In the genomic region with DNA sequence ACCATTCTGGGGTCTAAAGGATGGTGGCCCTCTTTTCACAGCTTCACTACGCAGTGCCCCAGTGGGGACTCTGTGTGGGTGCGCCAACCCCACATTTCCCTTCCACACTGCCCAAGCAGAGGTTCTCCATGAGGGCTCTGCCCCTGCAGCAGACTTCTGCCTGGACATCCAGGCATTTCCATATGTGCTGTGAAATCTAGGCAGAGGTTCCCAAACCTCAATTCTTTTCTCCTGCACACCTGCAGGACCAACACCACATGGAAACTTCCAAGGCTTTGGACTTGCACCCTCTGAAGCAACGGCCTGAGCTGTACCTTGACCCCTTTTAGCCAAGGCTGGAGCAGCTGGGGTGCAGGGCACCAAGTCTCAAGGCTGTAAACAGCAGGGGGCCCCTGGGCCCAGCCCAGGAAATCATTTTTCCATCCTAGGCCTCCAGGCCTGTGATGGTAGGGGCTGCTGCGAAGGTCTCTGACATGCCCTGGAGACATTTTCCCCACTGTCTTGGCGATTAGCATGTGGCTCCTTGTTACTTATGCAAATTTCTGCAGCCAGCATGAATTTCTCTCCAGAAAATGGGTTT, we compare ENCODE assay signal across 31 cellular contexts. TPM values are rescaled to one million over a fixed set of nuclear protein-coding genes. Genes with fewer than 3 reads are reported as not detected.
A peak's percentile ranks its signal among the peaks of the same experiment; 100 is the strongest.
DNase-seq lines count a peak whose midpoint lies in the region; TF ChIP-seq lines count a peak whose summit lies in the region.
"Had no signal": no experiment of that assay in that cellular context is flagged by ENCODE, and none has a peak within 500 bp of the region (broad histone marks: within the 10 kb centered on the region; RNA-seq: fewer than 3 reads in every experiment).

No MANE protein-coding gene starts in this region.

- no peak for TF ChIP-seq CTCF in HEK293 (tag by site-specific recombination; IDR thresholded peaks at IDR 0.05)
- no peak for TF ChIP-seq CTCF in osteocyte (IDR thresholded peaks at IDR 0.05)

- peaks cover 6% of the 10 kb centered on the region for H3K27me3 Mint-ChIP-seq in osteocyte (ENCODE audit: unreplicated experiment)
- H3K27me3 Mint-ChIP-seq: B cell; CD4-positive, alpha-beta T cell; CD4-positive, CD25-positive, alpha-beta regulatory T cell had no signal

- H3K4me1 Mint-ChIP-seq in osteocyte (ENCODE audit: unreplicated experiment): no peaks in the 10 kb centered on the region
- H3K4me1 Mint-ChIP-seq: B cell; CD14-positive monocyte; CD4-positive, alpha-beta memory T cell; CD4-positive, CD25-positive, alpha-beta regulatory T cell; CD8-positive, alpha-beta memory T cell had no signal

- no peak overlapping the region for H3K27ac ChIP-seq in HEK293 (ENCODE audit: extremely low read depth, low read depth, low read length)
- H3K27ac ChIP-seq: 22Rv1; A549; BLaER1; BLaER1 treated with 17β-estradiol and CSF1 and Interleukin-3, amounts not matched to agents 10 nM and 100 nM; C4-2B had no signal

- H3K36me3 ChIP-seq in HEK293 (ENCODE audit: control insufficient read depth in 2 of 2, insufficient read depth in 1 of 2, low read length in 2 of 2): no peaks in the 10 kb centered on the region
- H3K36me3 ChIP-seq in HAP-1 (replicated peaks): no peaks in the 10 kb centered on the region
- H3K36me3 ChIP-seq: BE2C, BLaER1 had no signal

- no peak overlapping the region for H3K27ac Mint-ChIP-seq in osteocyte (ENCODE audit: unreplicated experiment)
- H3K27ac Mint-ChIP-seq: B cell; CD14-positive monocyte; CD4-positive, alpha-beta memory T cell; CD4-positive, alpha-beta T cell; CD4-positive, CD25-positive, alpha-beta regulatory T cell; CD8-positive, alpha-beta memory T cell; CD8-positive, alpha-beta T cell had no signal

- H3K4me3 ChIP-seq in HEK293 (ENCODE audit: low read depth, low read length): no peak overlapping the region
- no peak overlapping the region for H3K4me3 ChIP-seq in HAP-1
- H3K4me3 ChIP-seq: A549, BLaER1 had no signal

- H3K4me1 ChIP-seq in HEK293 (ENCODE audit: control insufficient read depth, insufficient read depth, low read length) (no peaks in the 10 kb centered on the region), HAP-1 (no peaks in the 10 kb centered on the region)
- H3K4me1 ChIP-seq: A549; BE2C; BLaER1; BLaER1 treated with 17β-estradiol and CSF1 and Interleukin-3, amounts not matched to agents 10 nM and 100 nM; Caco-2 had no signal

- H3K27me3 ChIP-seq in HAP-1 (ENCODE audit: low read depth): no peaks in the 10 kb centered on the region
- H3K27me3 ChIP-seq: BE2C; BLaER1; BLaER1 treated with 17β-estradiol and CSF1 and Interleukin-3, amounts not matched to agents 10 nM and 100 nM had no signal

- H3K4me3 Mint-ChIP-seq in osteocyte (ENCODE audit: unreplicated experiment): no peak overlapping the region
- H3K4me3 Mint-ChIP-seq: B cell; CD14-positive monocyte; CD4-positive, alpha-beta memory T cell; CD4-positive, alpha-beta T cell; CD4-positive, CD25-positive, alpha-beta regulatory T cell; CD8-positive, alpha-beta memory T cell; CD8-positive, alpha-beta T cell had no signal

- in situ Hi-C loops in HAP-1 (cut with MboI; ENCODE audit: low sequenced_read_pairs): no loop called here

- H3K9me3 Mint-ChIP-seq in osteocyte (ENCODE audit: unreplicated experiment): peaks cover 5% of the 10 kb centered on the region
- H3K9me3 Mint-ChIP-seq: CD4-positive, alpha-beta T cell; CD8-positive, alpha-beta T cell had no signal

- CTCF ChIA-PET in HEK293 (lab: Yijun Ruan, JAX): no interaction called here

- H3K36me3 Mint-ChIP-seq in osteocyte (ENCODE audit: unreplicated experiment): no peaks in the 10 kb centered on the region
- H3K36me3 Mint-ChIP-seq: CD14-positive monocyte; CD4-positive, alpha-beta memory T cell; CD4-positive, CD25-positive, alpha-beta regulatory T cell; CD8-positive, alpha-beta memory T cell; CD8-positive, alpha-beta T cell had no signal

- no peaks in the 10 kb centered on the region for H3K9me3 ChIP-seq in HEK293 (ENCODE audit: control insufficient read depth, insufficient read depth, low read depth, low read length)
- peaks cover 3% of the 10 kb centered on the region for H3K9me3 ChIP-seq in HAP-1
- H3K9me3 ChIP-seq: A549, BE2C, Caco-2 had no signal

- POLR2A ChIA-PET in HEK293 (lab: Yijun Ruan, JAX): no interaction called here

- DNase-seq in osteocyte (ENCODE audit: extremely low spot score, unreplicated experiment): peak; percentile 73
- no peak for DNase-seq in H4 (ENCODE audit: low spot score)
- DNase-seq in HAP-1 (ENCODE audit: low spot score in 2 of 2): no peak
- DNase-seq: 8988T; ACHN; AML-193; BE2C; C1 segment of cervical spinal cord; Caco-2; Calu3; CD4-positive, alpha-beta memory T cell; CD4-positive, alpha-beta T cell; CD4-positive, CD25-positive, alpha-beta regulatory T cell; CD8-positive, alpha-beta memory T cell; CD8-positive, alpha-beta T cell; COR-L47; DMS 273 treated with DMSO at 0.1 percent for 48 hours; DMS153; DMS53; DMS79; DMS79 treated with DMSO at 0.1 percent for 48 hours; DND-41; EL had no signal

TF ChIP-seq in HEK293, 187 proteins besides CTCF, POLR2A, EP300 and RAD21:
- TF ChIP-seq ZFP37 (tag by site-specific recombination; IDR thresholded peaks at IDR 0.05) (no peak), ZBTB10 (tag by site-specific recombination; IDR thresholded peaks at IDR 0.05) (no peak), BCL11B (tag by site-specific recombination; IDR thresholded peaks at IDR 0.05; ENCODE audit: low read depth) (no peak), MYNN (tag by site-specific recombination; IDR thresholded peaks at IDR 0.05; ENCODE audit: borderline replicate concordance) (no peak), SCRT1 (tag by site-specific recombination; IDR thresholded peaks at IDR 0.05; ENCODE audit: borderline replicate concordance) (no peak), ZNF621 (tag by site-specific recombination; IDR thresholded peaks at IDR 0.05) (no peak), ZNF585B (tag by site-specific recombination; IDR thresholded peaks at IDR 0.05) (peak; percentile 54), ZNF530 (tag by site-specific recombination; IDR thresholded peaks at IDR 0.05; ENCODE audit: low read depth) (no peak), SETDB1 (IDR thresholded peaks at IDR 0.05; ENCODE audit: insufficient read length, low read length) (peak; percentile 57), ZNF18 (tag by site-specific recombination; IDR thresholded peaks at IDR 0.05) (no peak)
- TF ChIP-seq, protein P1, sequence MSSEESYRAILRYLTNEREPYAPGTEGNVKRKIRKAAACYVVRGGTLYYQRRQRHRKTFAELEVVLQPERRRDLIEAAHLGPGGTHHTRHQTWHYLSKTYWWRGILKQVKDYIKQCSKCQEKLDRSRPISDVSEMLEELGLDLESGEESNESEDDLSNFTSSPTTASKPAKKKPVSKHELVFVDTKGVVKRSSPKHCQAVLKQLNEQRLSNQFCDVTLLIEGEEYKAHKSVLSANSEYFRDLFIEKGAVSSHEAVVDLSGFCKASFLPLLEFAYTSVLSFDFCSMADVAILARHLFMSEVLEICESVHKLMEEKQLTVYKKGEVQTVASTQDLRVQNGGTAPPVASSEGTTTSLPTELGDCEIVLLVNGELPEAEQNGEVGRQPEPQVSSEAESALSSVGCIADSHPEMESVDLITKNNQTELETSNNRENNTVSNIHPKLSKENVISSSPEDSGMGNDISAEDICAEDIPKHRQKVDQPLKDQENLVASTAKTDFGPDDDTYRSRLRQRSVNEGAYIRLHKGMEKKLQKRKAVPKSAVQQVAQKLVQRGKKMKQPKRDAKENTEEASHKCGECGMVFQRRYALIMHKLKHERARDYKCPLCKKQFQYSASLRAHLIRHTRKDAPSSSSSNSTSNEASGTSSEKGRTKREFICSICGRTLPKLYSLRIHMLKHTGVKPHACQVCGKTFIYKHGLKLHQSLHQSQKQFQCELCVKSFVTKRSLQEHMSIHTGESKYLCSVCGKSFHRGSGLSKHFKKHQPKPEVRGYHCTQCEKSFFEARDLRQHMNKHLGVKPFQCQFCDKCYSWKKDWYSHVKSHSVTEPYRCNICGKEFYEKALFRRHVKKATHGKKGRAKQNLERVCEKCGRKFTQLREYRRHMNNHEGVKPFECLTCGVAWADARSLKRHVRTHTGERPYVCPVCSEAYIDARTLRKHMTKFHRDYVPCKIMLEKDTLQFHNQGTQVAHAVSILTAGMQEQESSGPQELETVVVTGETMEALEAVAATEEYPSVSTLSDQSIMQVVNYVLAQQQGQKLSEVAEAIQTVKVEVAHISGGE (tag by site-specific recombination; conservative IDR thresholded peaks at IDR 0.05; ENCODE audit: low read depth): no peak

RNA-seq across cellular contexts. Expression of gene HMGB3, which starts 30.1 kb away (rescaled TPM):
- 26.8 and 31.6 TPM in 2 replicates for total RNA-seq in osteocyte
- 93.6 and 108 TPM in 2 replicates for total RNA-seq in H4 (2014; rRNA removed; shearing (Covaris generic))
